ENCODE assay signal across 7 cellular contexts in genomic region chr7:73266719-73267368, GRCh38. TPM values are rescaled to one million over a fixed set of nuclear protein-coding genes. Genes with fewer than 3 reads are reported as not detected.
DNase-seq lines count a peak whose midpoint lies in the region; ATAC-seq and TF ChIP-seq lines count a peak whose summit lies in the region.
"Not testable (repeated sequence)": the region's sequence is repeated elsewhere in the genome, so short reads cannot be mapped to it uniquely, and the experiment has no call there.

No MANE protein-coding gene starts in this region.

- H3K36me3 ChIP-seq in HCT116 (ENCODE audit: control insufficient read depth in 1 of 2, insufficient read depth in 2 of 2, low read length in 2 of 2); heart left ventricle: not testable (repeated sequence)

- H3K9me3 Mint-ChIP-seq in WTC11 = not testable (repeated sequence)

- RAD21 ChIA-PET in HCT116 (lab: Charles Lee; ENCODE audit: low non-redundant PET in 1 of 2, low total read pairs in 2 of 2, uncharacterized antibody in 2 of 2, unreplicated experiment in 2 of 2) = not testable (repeated sequence)

- ATAC-seq in GM18867 (IDR thresholded peaks at IDR 0.05; ENCODE audit: unreplicated experiment) (peak; percentile 82), GM19467 (IDR thresholded peaks at IDR 0.05; ENCODE audit: unreplicated experiment) (peak; percentile 67), HCT116 (peak; percentile 88), HG02981 (IDR thresholded peaks at IDR 0.05; ENCODE audit: unreplicated experiment) (peak; percentile 57), HG03432 (IDR thresholded peaks at IDR 0.05; ENCODE audit: unreplicated experiment) (peak; percentile 82), WTC11 (peak; percentile 48; the same call in 1 of the 2 replicates), heart left ventricle (peak; percentile 55 to 98 (median 94))

- not testable (repeated sequence) for H3K4me3 Mint-ChIP-seq in WTC11

- not testable (repeated sequence) for TF ChIP-seq RAD21 in HCT116 (IDR thresholded peaks at IDR 0.05; ENCODE audit: low read depth)

- H3K9ac ChIP-seq in HCT116 (ENCODE audit: low read length) = not testable (repeated sequence)

- BruUV-seq in HCT116 (replicated peaks; lab: Mats Ljungman, UMichigan) = not testable (repeated sequence)

- DNase-seq in HCT116 (ENCODE audit: low read depth, low spot score); WTC11 (ENCODE audit: low spot score); heart left ventricle: not testable (repeated sequence)

- POLR2A ChIA-PET in HCT116 (lab: Charles Lee); WTC11 (lab: Charles Lee): not testable (repeated sequence)

- not testable (repeated sequence) for H3K9me3 ChIP-seq in HCT116 (ENCODE audit: control insufficient read depth in 1 of 2, insufficient read depth in 1 of 2, low read depth in 1 of 2, low read length in 2 of 2); heart left ventricle

- not testable (repeated sequence) for H4K20me1 ChIP-seq in HCT116 (ENCODE audit: insufficient read depth)

- CTCF ChIA-PET in HCT116 (lab: Charles Lee); WTC11 (lab: Charles Lee): not testable (repeated sequence)

- not testable (repeated sequence) for H3K27ac ChIP-seq in HCT116 (ENCODE audit: low read depth, low read length); heart left ventricle

- TF ChIP-seq POLR2A in HCT116 (IDR thresholded peaks at IDR 0.05; ENCODE audit: borderline replicate concordance, extremely low read depth, insufficient read depth, insufficient read length); heart left ventricle (IDR thresholded peaks at IDR 0.05): not testable (repeated sequence)

- H3K27me3 Mint-ChIP-seq in WTC11 (ENCODE audit: low read depth) = not testable (repeated sequence)

- not testable (repeated sequence) for H3K36me3 Mint-ChIP-seq in WTC11

- not testable (repeated sequence) for TF ChIP-seq CTCF in HCT116 (IDR thresholded peaks at IDR 0.05 in 2 of 3, conservative IDR thresholded peaks at IDR 0.05 in 1 of 3; ENCODE audit: borderline replicate concordance in 1 of 3, insufficient read depth in 1 of 3, low read depth in 2 of 3, low read length in 2 of 3); WTC11 (IDR thresholded peaks at IDR 0.05); heart left ventricle (IDR thresholded peaks at IDR 0.05)

- not testable (repeated sequence) for H3K4me1 Mint-ChIP-seq in WTC11

- not testable (repeated sequence) for H3K4me3 ChIP-seq in HCT116 (replicated peaks in 1 of 2; ENCODE audit: low read depth in 1 of 2, low read length in 2 of 2); heart left ventricle

- H3K27me3 ChIP-seq in HCT116 (ENCODE audit: insufficient read depth, low read length); heart left ventricle: not testable (repeated sequence)

- not testable (repeated sequence) for H2AFZ ChIP-seq in HCT116 (ENCODE audit: low read depth, low read length, poor library complexity, severe bottlenecking)

- not testable (repeated sequence) for H3K27ac Mint-ChIP-seq in WTC11

- not testable (repeated sequence) for H3K4me2 ChIP-seq in HCT116 (ENCODE audit: low read length)

- not testable (repeated sequence) for H3K9me2 ChIP-seq in HCT116 (ENCODE audit: insufficient read depth)

- no CpG with 5 or more reads among the region's 22 CpGs for WGBS in heart left ventricle, 4 donors

- H3K79me2 ChIP-seq in HCT116 (ENCODE audit: insufficient read depth, low read length) = not testable (repeated sequence)

- not testable (repeated sequence) for H3K4me1 ChIP-seq in HCT116 (ENCODE audit: control insufficient read depth in 1 of 2, insufficient read depth in 2 of 2, low read length in 2 of 2); heart left ventricle

- intact Hi-C loops in HCT116 (cut with micrococcal nuclease); heart left ventricle (cut with DNase I): not testable (repeated sequence)

RNA-seq across cellular contexts. Expression of gene NSUN5, which starts 41.8 kb away (rescaled TPM):
- total RNA-seq in HCT116 (2021; ENCODE audit: unreplicated experiment) (70.4 TPM), WTC11 (2021) (57.0 to 62.2 TPM (median 62.2 TPM) in 3 replicates), heart left ventricle (10 to 100 TPM; 12.0 to 24.2 (median 15.2) TPM)
- polyA plus RNA-seq in HCT116 (2012) = 57.6 and 61.6 TPM in 2 replicates
- polyA plus RNA-seq in heart left ventricle = 10 to 100 TPM; 14.6 to 39.4 TPM
